ENCODE assay signal across 14 cellular contexts in genomic region chrX:110915120-110915519, GRCh38.
DNase-seq lines count a peak whose midpoint lies in the region; ATAC-seq, FAIRE-seq and TF ChIP-seq lines count a peak whose summit lies in the region.
"Had no signal": no experiment of that assay in that cellular context is flagged by ENCODE, and none has a peak within 500 bp of the region (broad histone marks: within the 10 kb centered on the region; RNA-seq: fewer than 3 reads in every experiment).

No MANE protein-coding gene starts in this region.

- CTCF ChIA-PET in endothelial cell of umbilical vein (lab: Charles Lee): no interaction called here

- DNase-seq in DMS53 (lab: John Stamatoyannopoulos, UW): peak; percentile 77
- DNase-seq in M059J (ENCODE audit: low read depth): peak; percentile 33
- no peak for DNase-seq in endothelial cell of umbilical vein (ENCODE audit: low read depth, low spot score)
- no peak for DNase-seq in G401 (ENCODE audit: low spot score)
- no peak for DNase-seq in activated CD8-positive, alpha-beta memory T cell treated with anti-CD3 and anti-CD28 coated beads, Interleukin-2, amount 50 U/mL, for 48 hours
- DNase-seq in NCI-H2196 treated with DMSO at 0.1 percent for 48 hours (lab: John Stamatoyannopoulos, UW; ENCODE audit: unreplicated experiment): no peak
- DNase-seq: activated CD4-positive, alpha-beta T cell treated with anti-CD3 and anti-CD28 coated beads for 1 hour; activated T-cell treated with anti-CD3 and anti-CD28 coated beads, Interleukin-2, amount 50 U/mL, for 4 hours; adrenal gland; heart left ventricle; KBM-7 had no signal

- H3K4me3 ChIP-seq in endothelial cell of umbilical vein (replicated peaks in 1 of 3; ENCODE audit: insufficient read depth in 1 of 3, low read depth in 1 of 3, low read length in 3 of 3): no peak overlapping the region
- H3K4me3 ChIP-seq: adrenal gland, heart left ventricle, suprapubic skin had no signal

- TF ChIP-seq POLR2A in endothelial cell of umbilical vein (IDR thresholded peaks at IDR 0.05; ENCODE audit: low read depth, low read length): no peak

- no peak for ATAC-seq in activated CD4-positive, CD25-positive, alpha-beta regulatory T cell treated with anti-CD3 and anti-CD28 coated beads, Interleukin-2, amount 50 U/mL, for 24 hours
- ATAC-seq: activated T-cell treated with anti-CD3 and anti-CD28 coated beads, Interleukin-2, amount 50 U/mL, for 4 hours had no signal

- no peaks in the 10 kb centered on the region for H3K27me3 ChIP-seq in endothelial cell of umbilical vein (ENCODE audit: control insufficient read depth in 2 of 2, insufficient read depth in 2 of 2, low read length in 2 of 2)
- H3K27me3 ChIP-seq: heart left ventricle, suprapubic skin had no signal

- no peak overlapping the region for H3K4me2 ChIP-seq in endothelial cell of umbilical vein (ENCODE audit: insufficient read depth, low read length)

- no peaks in the 10 kb centered on the region for H3K9me1 ChIP-seq in endothelial cell of umbilical vein (replicated peaks; ENCODE audit: control insufficient read depth, extremely low read depth, insufficient read depth, low read length)

- intact Hi-C loops in endothelial cell of umbilical vein (cut with micrococcal nuclease): no loop called here

- in situ Hi-C loops in G401 (cut with HindIII; ENCODE audit: low sequenced_read_pairs): no loop called here

- dilution Hi-C loops in endothelial cell of umbilical vein (cut with MboI; ENCODE audit: extremely low pct_ligation_motif_present, low sequenced_read_pairs): no loop called here

- no peak overlapping the region for H2AFZ ChIP-seq in endothelial cell of umbilical vein (ENCODE audit: low read depth, low read length)

- POLR2A ChIA-PET in endothelial cell of umbilical vein (lab: Charles Lee): no interaction called here

- H3K4me3 Mint-ChIP-seq in nephron: no peak overlapping the region
- H3K4me3 Mint-ChIP-seq: activated T-cell treated with anti-CD3 and anti-CD28 coated beads, Interleukin-2, amount 50 U/mL, for 4 hours had no signal

- no peak overlapping the region for H3K9ac ChIP-seq in endothelial cell of umbilical vein (replicated peaks; ENCODE audit: extremely low read depth, insufficient read depth, low read length)

- peaks cover 31% of the 10 kb centered on the region for H3K4me1 Mint-ChIP-seq in nephron

- no peaks in the 10 kb centered on the region for H3K9me3 ChIP-seq in endothelial cell of umbilical vein (replicated peaks; ENCODE audit: control insufficient read depth, insufficient read depth, low read length)
- H3K9me3 ChIP-seq: adrenal gland, heart left ventricle, suprapubic skin had no signal

- H3K36me3 Mint-ChIP-seq in nephron (ENCODE audit: low read depth): no peaks in the 10 kb centered on the region

- H3K4me1 ChIP-seq in endothelial cell of umbilical vein (ENCODE audit: control insufficient read depth, extremely low read depth, insufficient read depth, low read length): no peaks in the 10 kb centered on the region
- H3K4me1 ChIP-seq: adrenal gland, heart left ventricle had no signal

- no peaks in the 10 kb centered on the region for H4K20me1 ChIP-seq in endothelial cell of umbilical vein (replicated peaks; ENCODE audit: control insufficient read depth, extremely low read depth, insufficient read depth, low read length)

- TF ChIP-seq CTCF in endothelial cell of umbilical vein (IDR thresholded peaks at IDR 0.05; ENCODE audit: extremely low read depth in 1 of 2, insufficient read depth in 1 of 2, low read depth in 1 of 2, low read length in 2 of 2) (no peak), nephron (IDR thresholded peaks at IDR 0.05; ENCODE audit: unreplicated experiment in 3 of 3) (no peak)

- FAIRE-seq in endothelial cell of umbilical vein (lab: Jason Lieb, UNC): peak; percentile 55

- no peak overlapping the region for H3K27ac ChIP-seq in endothelial cell of umbilical vein (ENCODE audit: insufficient read depth, low read depth, low read length)
- H3K27ac ChIP-seq: heart left ventricle, suprapubic skin had no signal

- peaks cover 8% of the 10 kb centered on the region for H3K27me3 Mint-ChIP-seq in nephron (ENCODE audit: low read depth)

- no peaks in the 10 kb centered on the region for H3K79me2 ChIP-seq in endothelial cell of umbilical vein (ENCODE audit: control insufficient read depth, insufficient read depth, low read length)

- no TSS peak for BruUV-seq in endothelial cell of umbilical vein (replicated peaks; lab: Mats Ljungman, UMichigan)

- no peaks in the 10 kb centered on the region for H3K9me3 Mint-ChIP-seq in nephron
- H3K9me3 Mint-ChIP-seq: activated T-cell treated with anti-CD3 and anti-CD28 coated beads, Interleukin-2, amount 50 U/mL, for 4 hours had no signal

- H3K27ac Mint-ChIP-seq in nephron: peak overlapping the region in 2 of 3 experiments; percentile 25 to 69

- H3K36me3 ChIP-seq in endothelial cell of umbilical vein (ENCODE audit: control insufficient read depth in 2 of 2, extremely low read depth in 1 of 2, insufficient read depth in 2 of 2, low read length in 2 of 2): no peaks in the 10 kb centered on the region
- H3K36me3 ChIP-seq: adrenal gland, heart left ventricle, suprapubic skin had no signal

TF ChIP-seq in endothelial cell of umbilical vein, 7 proteins besides CTCF, POLR2A, EP300 and RAD21:
- TF ChIP-seq MYC (IDR thresholded peaks at IDR 0.05; ENCODE audit: low read depth, low read length): no peak
- no peak for TF ChIP-seq GATA2 (IDR thresholded peaks at IDR 0.05; ENCODE audit: insufficient read depth, insufficient read length, low read depth, low read length)
- no peak for TF ChIP-seq EZH2 (IDR thresholded peaks at IDR 0.05; ENCODE audit: borderline replicate concordance, low read depth, low read length, severe bottlenecking)
- no peak for TF ChIP-seq JUN (IDR thresholded peaks at IDR 0.05; ENCODE audit: borderline replicate concordance, insufficient read depth, insufficient read length, low read depth)
- no peak for TF ChIP-seq POLR2AphosphoS5 (IDR thresholded peaks at IDR 0.05; ENCODE audit: insufficient read depth, low read depth, low read length)
- TF ChIP-seq MAX (IDR thresholded peaks at IDR 0.05; ENCODE audit: insufficient read depth, insufficient read length): no peak
- TF ChIP-seq FOS (IDR thresholded peaks at IDR 0.05; ENCODE audit: borderline replicate concordance, insufficient read depth, low read length): no peak
TF ChIP-seq in endothelial cell of umbilical vein: peak in this region for 0.

Comparison
In these comparisons a context has a peak if more than half of its experiments do, and no peak if none do; other contexts are left out.
1. DNase-seq: peak in DMS53 (single experiment) and M059J (single experiment); none in endothelial cell of umbilical vein (single experiment), G401 (single experiment), activated CD8-positive, alpha-beta memory T cell treated with anti-CD3 and anti-CD28 coated beads, Interleukin-2, amount 50 U/mL, for 48 hours (single experiment) and NCI-H2196 treated with DMSO at 0.1 percent for 48 hours (single experiment).